In the genomic region with DNA sequence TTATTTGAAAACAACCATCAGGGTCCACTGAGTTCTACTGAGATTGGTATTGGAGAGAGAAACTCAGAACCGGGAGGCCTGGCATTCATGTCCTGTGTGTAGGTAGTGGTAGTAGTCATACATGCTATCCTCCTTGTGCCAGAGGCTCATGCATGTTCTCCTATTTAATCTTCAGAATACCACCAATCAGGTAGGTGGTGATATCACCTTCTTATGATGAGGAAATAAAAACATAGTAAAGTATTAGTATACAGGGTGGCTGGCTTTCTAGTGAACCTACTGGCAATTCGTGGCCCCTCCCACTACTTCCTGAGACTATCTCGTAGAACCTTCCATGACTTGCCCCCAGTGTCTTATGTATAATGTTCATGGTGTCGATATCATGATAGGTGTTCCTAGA, we compare ENCODE assay signal across 12 cellular contexts.
"Had no signal": no experiment of that assay in that cellular context is flagged by ENCODE, and none has a peak within 500 bp of the region (broad histone marks: within the 10 kb centered on the region; RNA-seq: fewer than 3 reads in every experiment).

No MANE protein-coding gene starts in this region.

- H3K27ac ChIP-seq: heart left ventricle, pancreas, tibial artery, uterus had no signal

- H3K9me3 ChIP-seq: heart left ventricle, pancreas, tibial artery, uterus had no signal

- H3K36me3 ChIP-seq: heart left ventricle, pancreas, tibial artery, uterus, WERI-Rb-1 had no signal

- H3K4me3 ChIP-seq: heart left ventricle, pancreas, tibial artery, uterus had no signal

- H3K27me3 ChIP-seq: heart left ventricle, pancreas, tibial artery, uterus had no signal

- DNase-seq: activated CD4-positive, alpha-beta T cell treated with anti-CD3 and anti-CD28 coated beads for 4 hours; activated CD8-positive, alpha-beta memory T cell treated with anti-CD3 and anti-CD28 coated beads, Interleukin-2, amount 50 U/mL, for 48 hours; activated CD8-positive, alpha-beta T cell treated with anti-CD3 and anti-CD28 coated beads for 36 hours; aorta; heart left ventricle; left ventricle myocardium superior; mesendoderm; pancreas; small intestine; tibial artery; uterus; WERI-Rb-1 had no signal

- H3K4me1 ChIP-seq: pancreas, uterus had no signal

- ATAC-seq: activated CD8-positive, alpha-beta T cell treated with anti-CD3 and anti-CD28 coated beads for 36 hours; heart left ventricle; left ventricle myocardium superior; pancreas had no signal
